ENCODE assay signal across 13 cellular contexts in genomic region chr10:131816157-131816775, GRCh38.
"Had no signal": no experiment of that assay in that cellular context is flagged by ENCODE, and none has a peak within 500 bp of the region (broad histone marks: within the 10 kb centered on the region; RNA-seq: fewer than 3 reads in every experiment).

No MANE protein-coding gene starts in this region.

- H3K36me3 ChIP-seq: adrenal gland, tibial artery had no signal

- H3K36me3 Mint-ChIP-seq: natural killer cell had no signal

- H3K4me3 ChIP-seq: adrenal gland, mucosa of descending colon, tibial artery had no signal

- H3K27ac ChIP-seq: adrenal gland, tibial artery, VCaP had no signal

- DNase-seq: activated CD8-positive, alpha-beta T cell treated with anti-CD3 and anti-CD28 coated beads for 36 hours; activated naive CD4-positive, alpha-beta T cell treated with anti-CD3 and anti-CD28 coated beads, Interleukin-2, amount 50 U/mL, for 16 hours; central memory CD4-positive, alpha-beta T cell; erythroblast; hypothalamus; mammary epithelial cell; natural killer cell; stimulated activated CD4-positive, alpha-beta T cell treated with anti-CD3 and anti-CD28 coated beads, Interleukin-2, amount 100 ng/mL, for 48 hours; T-helper 1 cell had no signal

- H3K4me1 ChIP-seq: adrenal gland, tibial artery had no signal

- H3K4me3 Mint-ChIP-seq: activated CD8-positive, alpha-beta T cell treated with anti-CD3 and anti-CD28 coated beads for 36 hours; natural killer cell had no signal

- ATAC-seq: activated CD8-positive, alpha-beta T cell treated with anti-CD3 and anti-CD28 coated beads for 36 hours; mucosa of descending colon; natural killer cell had no signal

- H3K27ac Mint-ChIP-seq: activated CD8-positive, alpha-beta T cell treated with anti-CD3 and anti-CD28 coated beads for 36 hours; natural killer cell had no signal

- H3K9me3 Mint-ChIP-seq: activated CD8-positive, alpha-beta T cell treated with anti-CD3 and anti-CD28 coated beads for 36 hours; natural killer cell had no signal

- H3K4me1 Mint-ChIP-seq: natural killer cell had no signal

- H3K9me3 ChIP-seq: adrenal gland, mucosa of descending colon, tibial artery had no signal
